13 cellular contexts compared by ENCODE assay signal in the genomic region with DNA sequence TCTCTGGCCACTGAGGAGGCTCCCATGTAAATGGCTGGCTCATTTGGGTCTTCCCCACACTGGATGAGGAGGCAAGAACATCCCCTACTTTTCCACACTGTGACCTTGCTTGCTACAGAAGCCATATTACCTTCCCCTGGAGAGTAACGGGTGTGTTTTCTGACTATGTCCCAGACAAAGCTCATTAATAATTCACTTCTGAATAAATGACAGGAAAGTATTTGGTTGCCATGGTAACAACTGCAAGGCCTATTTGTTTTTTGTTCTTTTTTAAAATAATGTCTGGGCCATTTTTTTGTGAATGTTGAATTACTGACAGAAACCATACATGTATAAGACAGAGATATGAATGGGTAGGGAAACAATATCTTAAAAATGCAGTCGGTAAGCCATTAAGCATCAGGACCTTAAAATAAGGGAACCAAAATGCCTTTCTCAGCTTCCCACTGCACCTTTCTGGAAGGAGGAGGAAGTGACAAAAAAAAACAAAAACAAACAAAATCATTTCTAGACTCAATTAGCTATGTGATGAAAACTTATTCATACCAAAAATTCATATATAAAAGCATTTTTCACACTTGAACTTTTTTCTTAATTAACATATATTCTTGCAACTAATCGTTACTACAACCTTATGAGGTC. TPM values are rescaled to one million over a fixed set of nuclear protein-coding genes. Genes with fewer than 3 reads are reported as not detected.
DNase-seq lines count a peak whose midpoint lies in the region; ATAC-seq and TF ChIP-seq lines count a peak whose summit lies in the region.
"Had no signal": no experiment of that assay in that cellular context is flagged by ENCODE, and none has a peak within 500 bp of the region (broad histone marks: within the 10 kb centered on the region; RNA-seq: fewer than 3 reads in every experiment).

No MANE protein-coding gene starts in this region.

- no peaks in the 10 kb centered on the region for H3K36me3 ChIP-seq in CD8-positive, alpha-beta T cell (ENCODE audit: insufficient read depth, low read length)

- no peaks in the 10 kb centered on the region for H3K27me3 ChIP-seq in CD8-positive, alpha-beta T cell (ENCODE audit: insufficient read depth, low read length)

- CTCF ChIA-PET in CD8-positive, alpha-beta T cell (lab: Charles Lee), result interaction anchor here (0.8 to 2.7 kb wide), 4 partner anchors 82 to 801 kb away, joined by 3 to 11 read pairs (median 4); no protein-coding TSS in a partner anchor

- peaks cover 5% of the 10 kb centered on the region for H3K4me1 ChIP-seq in CD8-positive, alpha-beta T cell (ENCODE audit: insufficient read depth, low read length)

- no peak overlapping the region for H3K4me3 Mint-ChIP-seq in CD8-positive, alpha-beta T cell
- H3K4me3 Mint-ChIP-seq: activated CD4-positive, alpha-beta T cell treated with anti-CD3 and anti-CD28 coated beads for 36 hours; activated T-helper 1 cell treated with anti-CD3 and anti-CD28 coated beads, Interleukin-12 subunit alpha, Interleukin-12 subunit beta, Interleukin-2, Interleukin-4 antibody, amounts not matched to agents 30 ng/mL and 10 ng/mL and 1 ng/mL, durations not matched to agents 14 hours and 24 hours and 36 hours; natural killer cell had no signal

- H3K27me3 Mint-ChIP-seq in CD8-positive, alpha-beta T cell (ENCODE audit: low read depth), result no peaks in the 10 kb centered on the region
- H3K27me3 Mint-ChIP-seq: activated CD4-positive, alpha-beta T cell treated with anti-CD3 and anti-CD28 coated beads for 36 hours had no signal

- peaks cover 17% of the 10 kb centered on the region for H3K4me1 Mint-ChIP-seq in CD8-positive, alpha-beta T cell (ENCODE audit: low read depth)

- no peak for ATAC-seq in CD8-positive, alpha-beta T cell
- ATAC-seq: activated CD4-positive, alpha-beta T cell treated with anti-CD3 and anti-CD28 coated beads for 36 hours; natural killer cell had no signal

- H3K27ac Mint-ChIP-seq in CD8-positive, alpha-beta T cell, result no peak overlapping the region
- H3K27ac Mint-ChIP-seq: activated CD4-positive, alpha-beta T cell treated with anti-CD3 and anti-CD28 coated beads for 36 hours; activated T-helper 1 cell treated with anti-CD3 and anti-CD28 coated beads, Interleukin-12 subunit alpha, Interleukin-12 subunit beta, Interleukin-2, Interleukin-4 antibody, amounts not matched to agents 30 ng/mL and 10 ng/mL and 1 ng/mL, durations not matched to agents 14 hours and 24 hours and 36 hours; natural killer cell had no signal

- peak; percentile 54 for DNase-seq in ACHN
- DNase-seq in H4 (ENCODE audit: low spot score), result peak; percentile 67
- peak; percentile 20 for DNase-seq in astrocyte of the hippocampus (ENCODE audit: low read depth, low spot score)
- peak; percentile 29 for DNase-seq in kidney tubule cell (ENCODE audit: low spot score)
- no peak for DNase-seq in NCI-H2029 treated with DMSO at 0.1 percent for 48 hours (lab: John Stamatoyannopoulos, UW)
- no peak for DNase-seq in CD8-positive, alpha-beta T cell
- no peak for DNase-seq in GDM1 (lab: John Stamatoyannopoulos, UW)
- DNase-seq in NCI-H1048 (lab: John Stamatoyannopoulos, UW), result no peak
- DNase-seq: activated CD4-positive, alpha-beta T cell treated with anti-CD3 and anti-CD28 coated beads for 36 hours; C1 segment of cervical spinal cord; natural killer cell; NCI-H187 had no signal

- no peak overlapping the region for H3K27ac ChIP-seq in CD8-positive, alpha-beta T cell (ENCODE audit: low read depth, low read length)

- TF ChIP-seq CTCF in CD8-positive, alpha-beta T cell (IDR thresholded peaks at IDR 0.05), result no peak

- H3K9me3 ChIP-seq in CD8-positive, alpha-beta T cell (ENCODE audit: low read length), result no peaks in the 10 kb centered on the region

- no peaks in the 10 kb centered on the region for H3K36me3 Mint-ChIP-seq in CD8-positive, alpha-beta T cell
- H3K36me3 Mint-ChIP-seq: natural killer cell had no signal

- intact Hi-C loops in CD8-positive, alpha-beta T cell (cut with DNase I, micrococcal nuclease), result loop anchor here in 1 of 2 experiments (10.0 kb wide), 1 partner anchor 283 kb away; no protein-coding TSS in a partner anchor

- H3K4me3 ChIP-seq in CD8-positive, alpha-beta T cell (ENCODE audit: low read depth, low read length), result no peak overlapping the region

- POLR2A ChIA-PET in CD8-positive, alpha-beta T cell (lab: Charles Lee), result interaction anchor here (0.8 kb wide), 1 partner anchor 54 kb away, joined by 3 read pairs; no protein-coding TSS in a partner anchor

- in situ Hi-C loops in ACHN (cut with HindIII; ENCODE audit: low pct_ligation_motif_present, low pct_unique_long_range_greater_than_20kb, low sequenced_read_pairs), result no loop called here

- peaks cover 2% of the 10 kb centered on the region for H3K9me3 Mint-ChIP-seq in CD8-positive, alpha-beta T cell
- H3K9me3 Mint-ChIP-seq: natural killer cell had no signal

RNA-seq across cellular contexts. Expression of gene SLC1A2, which starts 31.9 kb away (rescaled TPM):
- 0.84 and 1.7 TPM in 2 replicates for total RNA-seq in H4 (2014; rRNA removed; shearing (Covaris generic))
- not detected for total RNA-seq in CD8-positive, alpha-beta T cell
- total RNA-seq: activated CD4-positive, alpha-beta T cell treated with anti-CD3 and anti-CD28 coated beads for 36 hours; activated T-helper 1 cell treated with anti-CD3 and anti-CD28 coated beads, Interleukin-12 subunit alpha, Interleukin-12 subunit beta, Interleukin-2, Interleukin-4 antibody, amounts not matched to agents 30 ng/mL and 10 ng/mL and 1 ng/mL, durations not matched to agents 14 hours and 24 hours and 36 hours had no signal

Comparison
In these comparisons a context has a peak if more than half of its experiments do, and no peak if none do; other contexts are left out.
1. DNase-seq: peak in ACHN (single experiment), H4 (single experiment), astrocyte of the hippocampus (single experiment) and kidney tubule cell (single experiment); none in NCI-H2029 treated with DMSO at 0.1 percent for 48 hours (single experiment), CD8-positive, alpha-beta T cell (0 of 7), GDM1 (single experiment) and NCI-H1048 (single experiment).